In genomic region chrX:106917830-106918500, GRCh38 we compare ENCODE assay signal across 10 cellular contexts. TPM values are rescaled to one million over a fixed set of nuclear protein-coding genes. Genes with fewer than 3 reads are reported as not detected.
DNase-seq lines count a peak whose midpoint lies in the region; ATAC-seq and TF ChIP-seq lines count a peak whose summit lies in the region.
"Had no signal": no experiment of that assay in that cellular context is flagged by ENCODE, and none has a peak within 500 bp of the region (broad histone marks: within the 10 kb centered on the region; RNA-seq: fewer than 3 reads in every experiment).

No MANE protein-coding gene starts in this region.

- DNase-seq in DMS79 (lab: John Stamatoyannopoulos, UW) (peak; percentile 17), T-cell (peak in 27 of 34 experiments; percentile 2 to 44 (median 19)), glomerular visceral epithelial cell (ENCODE audit: extremely low spot score) (peak; percentile 92), tibial nerve (ENCODE audit: low spot score in 2 of 2) (no peak), COLO668 (lab: John Stamatoyannopoulos, UW; ENCODE audit: unreplicated experiment) (no peak), nucleus accumbens (lab: John Stamatoyannopoulos, UW) (no peak)
- DNase-seq: NCI-H187 had no signal

- H3K9me3 Mint-ChIP-seq in T-cell, result no peaks in the 10 kb centered on the region

- peaks cover 6 to 12% of the 10 kb centered on the region in 2 donors for H3K27me3 Mint-ChIP-seq in T-cell

- no peaks in the 10 kb centered on the region for H3K36me3 Mint-ChIP-seq in T-cell

- H3K4me3 Mint-ChIP-seq in T-cell, result peak overlapping the region in 1 of 3 donors; percentile 44

- TF ChIP-seq CTCF in tibial nerve (IDR thresholded peaks at IDR 0.05), result no peak

- peak overlapping the region in 1 of 2 donors; percentile 21 for H3K27ac Mint-ChIP-seq in T-cell

- CTCF ChIA-PET in T-cell (lab: Charles Lee), result no interaction called here

- POLR2A ChIA-PET in T-cell (lab: Charles Lee), result no interaction called here

- H3K27me3 ChIP-seq in tibial nerve, result peaks cover 0 to 25% of the 10 kb centered on the region in 2 donors

- TF ChIP-seq POLR2A in tibial nerve (IDR thresholded peaks at IDR 0.05), result no peak

- 55 to 73% methylated on average over 6 of the region's 6 CpGs for WGBS in tibial nerve, 2 donors

- H3K4me1 ChIP-seq in tibial nerve, result no peaks in the 10 kb centered on the region

- peak; percentile 81 for ATAC-seq in HG03097 (IDR thresholded peaks at IDR 0.05; ENCODE audit: low FRiP score, unreplicated experiment)
- peak; percentile 67 to 86 (median 84) for ATAC-seq in T-cell (replicated peaks in 1 of 4)
- no peak for ATAC-seq in HG03039 (IDR thresholded peaks at IDR 0.05; ENCODE audit: unreplicated experiment)

- H3K4me3 ChIP-seq in tibial nerve, result no peak overlapping the region

- no peak overlapping the region for H3K27ac ChIP-seq in tibial nerve

- peaks cover 20 to 26% (median 25%) of the 10 kb centered on the region in 3 donors for H3K4me1 Mint-ChIP-seq in T-cell

- no peak for TF ChIP-seq EP300 in tibial nerve (IDR thresholded peaks at IDR 0.05)

- no peaks in the 10 kb centered on the region for H3K9me3 ChIP-seq in tibial nerve

- H3K36me3 ChIP-seq in tibial nerve, result no peaks in the 10 kb centered on the region

RNA-seq across cellular contexts. Expression of gene CLDN2, which starts 2.2 kb away (rescaled TPM):
- under 1 TPM in 2 of 5 donors, not detected in 3; 0.07 to 0.13 TPM for total RNA-seq in T-cell
- under 1 TPM in 3 of 4 donors, not detected in 1; 0.21 to 0.44 (median 0.30) TPM for total RNA-seq in tibial nerve
- total RNA-seq: temporal lobe had no signal

RNA-seq across cellular contexts. Expression of gene RIPPLY1, which starts 14.8 kb away (rescaled TPM):
- total RNA-seq in T-cell (not detected), tibial nerve (not detected)

Comparison
In these comparisons a context has a peak if more than half of its experiments do, and no peak if none do; other contexts are left out.
1. DNase-seq: peak in DMS79 (single experiment), T-cell (27 of 34) and glomerular visceral epithelial cell (single experiment); none in tibial nerve (0 of 2), COLO668 (single experiment) and nucleus accumbens (0 of 56).